ENCODE assay signal across 9 cellular contexts in genomic region chr12:45354399-45354798, GRCh38.
DNase-seq lines count a peak whose midpoint lies in the region; ATAC-seq and TF ChIP-seq lines count a peak whose summit lies in the region.
"Had no signal": no experiment of that assay in that cellular context is flagged by ENCODE, and none has a peak within 500 bp of the region (broad histone marks: within the 10 kb centered on the region; RNA-seq: fewer than 3 reads in every experiment).

No MANE protein-coding gene starts in this region.

- peaks cover 0 to 8% (median 0%) of the 10 kb centered on the region in 4 donors for H3K4me1 ChIP-seq in Peyer's patch

- no peak for TF ChIP-seq POLR2A in Peyer's patch (IDR thresholded peaks at IDR 0.05)

- H3K27me3 ChIP-seq in Peyer's patch, result no peaks in the 10 kb centered on the region

- H3K27me3 Mint-ChIP-seq in activated T-helper 1 cell treated with anti-CD3 and anti-CD28 coated beads, Interleukin-12 subunit alpha, Interleukin-12 subunit beta, Interleukin-2, Interleukin-4 antibody, amounts not matched to agents 30 ng/mL and 10 ng/mL and 1 ng/mL, durations not matched to agents 14 hours and 24 hours and 36 hours (ENCODE audit: insufficient read depth), result no peaks in the 10 kb centered on the region

- H3K9me3 ChIP-seq in Peyer's patch, result no peaks in the 10 kb centered on the region

- intact Hi-C loops in activated T-helper 1 cell treated with anti-CD3 and anti-CD28 coated beads, Interleukin-12 subunit alpha, Interleukin-12 subunit beta, Interleukin-2, Interleukin-4 antibody, amounts not matched to agents 30 ng/mL and 10 ng/mL and 1 ng/mL, durations not matched to agents 14 hours and 24 hours and 36 hours (cut with micrococcal nuclease), result no loop called here
- intact Hi-C loops in Right ventricle myocardium superior (cut with DNase I), result loop anchor here (10.0 kb wide), 1 partner anchor 140 kb away; the partner anchor contains the start of gene ANO6

- peaks cover 13% of the 10 kb centered on the region for H3K4me1 Mint-ChIP-seq in activated T-helper 1 cell treated with anti-CD3 and anti-CD28 coated beads, Interleukin-12 subunit alpha, Interleukin-12 subunit beta, Interleukin-2, Interleukin-4 antibody, amounts not matched to agents 30 ng/mL and 10 ng/mL and 1 ng/mL, durations not matched to agents 14 hours and 24 hours and 36 hours (ENCODE audit: low read depth)

- H3K4me3 Mint-ChIP-seq in activated T-helper 1 cell treated with anti-CD3 and anti-CD28 coated beads, Interleukin-12 subunit alpha, Interleukin-12 subunit beta, Interleukin-2, Interleukin-4 antibody, amounts not matched to agents 30 ng/mL and 10 ng/mL and 1 ng/mL, durations not matched to agents 14 hours and 24 hours and 36 hours, result no peak overlapping the region

- H3K36me3 Mint-ChIP-seq in activated T-helper 1 cell treated with anti-CD3 and anti-CD28 coated beads, Interleukin-12 subunit alpha, Interleukin-12 subunit beta, Interleukin-2, Interleukin-4 antibody, amounts not matched to agents 30 ng/mL and 10 ng/mL and 1 ng/mL, durations not matched to agents 14 hours and 24 hours and 36 hours (ENCODE audit: low read depth), result peaks cover 48% of the 10 kb centered on the region

- TF ChIP-seq CTCF in Peyer's patch (IDR thresholded peaks at IDR 0.05), result no peak

- DNase-seq in ACHN (peak; percentile 36), Peyer's patch (no peak), Right ventricle myocardium superior (no peak), islet precursor cell (no peak), iPS-NIHi11 (ENCODE audit: low spot score) (no peak)
- no peak for DNase-seq in activated T-helper 1 cell treated with anti-CD3 and anti-CD28 coated beads, Interleukin-12 subunit alpha, Interleukin-12 subunit beta, Interleukin-2, Interleukin-4 antibody, amounts not matched to agents 30 ng/mL and 10 ng/mL and 1 ng/mL, durations not matched to agents 14 hours and 24 hours and 36 hours (ENCODE audit: low spot score)
- DNase-seq: caudate nucleus had no signal

- no peaks in the 10 kb centered on the region for H3K9me3 Mint-ChIP-seq in activated T-helper 1 cell treated with anti-CD3 and anti-CD28 coated beads, Interleukin-12 subunit alpha, Interleukin-12 subunit beta, Interleukin-2, Interleukin-4 antibody, amounts not matched to agents 30 ng/mL and 10 ng/mL and 1 ng/mL, durations not matched to agents 14 hours and 24 hours and 36 hours

- H3K4me3 ChIP-seq in Peyer's patch, result no peak overlapping the region

- peaks cover 0 to 19% (median 0%) of the 10 kb centered on the region in 3 donors for H3K36me3 ChIP-seq in Peyer's patch

- in situ Hi-C loops in ACHN (cut with HindIII; ENCODE audit: low pct_ligation_motif_present, low pct_unique_long_range_greater_than_20kb, low sequenced_read_pairs), result no loop called here

- ATAC-seq in GM19023 (IDR thresholded peaks at IDR 0.05; ENCODE audit: unreplicated experiment) (peak; percentile 90), HG02840 (IDR thresholded peaks at IDR 0.05; ENCODE audit: low FRiP score, unreplicated experiment) (peak; percentile 82), Right ventricle myocardium superior (ENCODE audit: poor library complexity) (no peak)

- peak overlapping the region; percentile 6 for H3K27ac Mint-ChIP-seq in activated T-helper 1 cell treated with anti-CD3 and anti-CD28 coated beads, Interleukin-12 subunit alpha, Interleukin-12 subunit beta, Interleukin-2, Interleukin-4 antibody, amounts not matched to agents 30 ng/mL and 10 ng/mL and 1 ng/mL, durations not matched to agents 14 hours and 24 hours and 36 hours

- peak overlapping the region in 1 of 4 donors; percentile 9 for H3K27ac ChIP-seq in Peyer's patch
